Comparison of ENCODE assay signal across 8 cellular contexts in the genomic region with DNA sequence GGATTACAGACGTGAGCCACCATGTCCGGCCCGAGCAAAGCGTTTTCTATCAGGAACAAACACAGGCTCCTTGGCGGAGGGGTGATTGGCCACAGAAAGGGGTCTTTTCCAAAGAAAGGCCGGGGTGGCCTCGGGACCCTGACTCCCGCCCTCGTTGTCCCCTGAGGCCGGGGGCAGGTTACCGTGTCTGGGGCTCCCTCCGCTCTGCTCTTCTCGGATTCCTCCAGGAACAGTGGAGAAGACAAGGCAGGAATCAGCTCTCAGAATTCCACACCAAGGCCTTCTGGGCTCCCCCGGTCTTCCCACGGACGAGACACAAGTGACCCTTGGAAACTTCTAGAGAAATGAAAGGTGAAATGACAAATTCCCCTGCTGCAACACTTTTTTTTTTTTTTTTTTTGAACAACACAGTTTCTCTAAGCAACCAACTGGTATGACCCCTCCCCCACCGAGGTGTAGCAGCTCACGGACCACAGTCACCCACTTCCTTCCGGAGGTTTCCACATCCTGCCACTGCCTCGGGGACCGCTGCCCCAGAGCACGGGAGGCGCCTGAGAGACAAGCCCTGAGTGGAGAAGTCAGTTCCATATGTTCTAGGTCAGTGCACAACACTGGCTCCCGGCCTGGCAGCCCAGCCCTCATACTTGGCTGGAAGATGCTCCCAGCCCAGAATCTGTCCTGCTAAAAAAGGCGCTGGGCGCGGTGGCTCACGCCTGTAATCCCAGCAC. TPM values are rescaled to one million over a fixed set of nuclear protein-coding genes. Genes with fewer than 3 reads are reported as not detected.
DNase-seq lines count a peak whose midpoint lies in the region; ATAC-seq lines count a peak whose summit lies in the region.

No MANE protein-coding gene starts in this region.

- WGBS in right cardiac atrium = 67% methylated on average over 28 of the region's 28 CpGs

- intact Hi-C loops in right cardiac atrium (cut with DNase I) = no loop called here

- DNase-seq in CMK (ENCODE audit: low read depth) (peak; percentile 96), RPMI7951 (ENCODE audit: low read depth) (peak; percentile 98), right cardiac atrium (peak; percentile 65 to 86 (median 85)), NCI-H748 treated with DMSO at 0.1 percent for 48 hours (lab: John Stamatoyannopoulos, UW) (no peak)
- DNase-seq in activated effector memory CD4-positive, alpha-beta T cell treated with Interleukin-2 at 50 U/mL for 16 hours = peak; percentile 91
- DNase-seq in stimulated activated CD4-positive, alpha-beta T cell treated with anti-CD3 and anti-CD28 coated beads, Interleukin-4, amount 100 ng/mL, for 4 hours = peak; percentile 80 to 91

- H3K4me3 ChIP-seq in right cardiac atrium (ENCODE audit: low read length) = no peak overlapping the region

- no peaks in the 10 kb centered on the region for H3K9me3 ChIP-seq in right cardiac atrium (ENCODE audit: control insufficient read depth, low read length)

- peak overlapping the region; percentile 22 for H3K27ac ChIP-seq in right cardiac atrium (ENCODE audit: low read length)

- H3K4me1 ChIP-seq in right cardiac atrium (ENCODE audit: control insufficient read depth, insufficient read depth, low read length) = peaks cover 4% of the 10 kb centered on the region

- ATAC-seq in HG02571 (IDR thresholded peaks at IDR 0.05; ENCODE audit: unreplicated experiment) = peak; percentile 31
- peak; percentile 45 to 58 for ATAC-seq in right cardiac atrium
- ATAC-seq in HG03469 (IDR thresholded peaks at IDR 0.05; ENCODE audit: unreplicated experiment) = no peak

- no peaks in the 10 kb centered on the region for H3K27me3 ChIP-seq in right cardiac atrium (ENCODE audit: control insufficient read depth, insufficient read depth)

RNA-seq across cellular contexts. Expression of gene MOB3A, which starts 11.0 kb away (rescaled TPM):
- total RNA-seq in RPMI7951 (2014; rRNA removed; shearing (Covaris generic)) = 24.2 and 26.6 TPM in 2 replicates
- total RNA-seq in right cardiac atrium = 10 to 100 TPM; 20.9 to 27.0 (median 21.8) TPM
- polyA plus RNA-seq in right cardiac atrium = 9.5 TPM

RNA-seq across cellular contexts. Expression of gene IZUMO4, which starts 11.6 kb away (rescaled TPM):
- total RNA-seq in RPMI7951 (2014; rRNA removed; shearing (Covaris generic)) = 1.4 and 2.2 TPM in 2 replicates
- total RNA-seq in right cardiac atrium = 1 to 10 TPM; 1.1 to 3.3 (median 2.3) TPM
- polyA plus RNA-seq in right cardiac atrium = 2.7 TPM

RNA-seq across cellular contexts. Expression of gene MKNK2, which starts 34.1 kb away (rescaled TPM):
- total RNA-seq in RPMI7951 (2014; rRNA removed; shearing (Covaris generic)) = 52.0 and 54.4 TPM in 2 replicates
- 100 to 1,000 TPM in 3 of 4 donors, 10 to 100 TPM in 1; 96.9 to 151 (median 122) TPM for total RNA-seq in right cardiac atrium
- 75.9 TPM for polyA plus RNA-seq in right cardiac atrium
